33 cellular contexts compared by ENCODE assay signal in the genomic region with DNA sequence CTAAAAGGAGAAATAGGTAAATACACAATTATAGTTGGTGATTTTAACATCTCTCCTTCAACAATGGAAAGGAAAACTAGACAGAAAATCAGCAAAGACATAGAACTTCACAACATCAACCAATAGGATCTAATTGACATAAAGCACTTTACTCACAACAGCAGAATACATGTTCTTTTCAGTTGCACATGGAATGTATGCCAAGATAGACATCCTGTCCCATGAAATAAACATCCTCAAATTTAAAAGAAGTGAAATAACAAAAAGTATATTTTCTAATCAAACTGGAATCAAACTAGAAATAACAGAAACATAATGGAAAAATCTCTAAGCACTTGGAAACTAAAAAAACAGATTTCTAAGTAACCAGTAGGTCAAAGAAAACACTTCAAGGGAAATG.
"Had no signal": no experiment of that assay in that cellular context is flagged by ENCODE, and none has a peak within 500 bp of the region (broad histone marks: within the 10 kb centered on the region; RNA-seq: fewer than 3 reads in every experiment).

No MANE protein-coding gene starts in this region.

- H3K27me3 ChIP-seq: breast epithelium, dorsolateral prefrontal cortex, gastroesophageal sphincter, hepatocyte, sigmoid colon had no signal

- ATAC-seq: activated T-cell treated with anti-CD3 and anti-CD28 coated beads, Interleukin-2, amount 50 U/mL, for 72 hours; gastroesophageal sphincter; mucosa of descending colon; natural killer cell treated with Interleukin-12 subunit alpha and Interleukin-12 subunit beta and Interleukin-15 and Interleukin-18, amount 100 ng/mL, for 72 hours had no signal

- H3K4me1 Mint-ChIP-seq: central memory CD8-positive, alpha-beta T cell had no signal

- H3K36me3 ChIP-seq: breast epithelium, gastroesophageal sphincter, sigmoid colon, thoracic aorta had no signal

- H3K27ac ChIP-seq: breast epithelium, dorsolateral prefrontal cortex, gastroesophageal sphincter, hepatocyte, left ventricle myocardium inferior, sigmoid colon, thoracic aorta had no signal

- H2AFZ ChIP-seq: hepatocyte had no signal

- H3K4me3 ChIP-seq: breast epithelium, gastroesophageal sphincter, hepatocyte, lung, mucosa of descending colon, sigmoid colon, smooth muscle cell, thoracic aorta had no signal

- DNase-seq: activated CD4-positive, alpha-beta T cell treated with anti-CD3 and anti-CD28 coated beads, Interleukin-2, amount 50 U/mL, for 1 hour; activated CD4-positive, CD25-positive, alpha-beta regulatory T cell treated with anti-CD3 and anti-CD28 coated beads, Interleukin-2, amount 50 U/mL, for 72 hours; activated effector memory CD4-positive, alpha-beta T cell treated with anti-CD3 and anti-CD28 coated beads, Interleukin-2, amount 50 U/mL, for 16 hours; activated naive CD4-positive, alpha-beta T cell treated with anti-CD3 and anti-CD28 coated beads for 36 hours; activated naive CD8-positive, alpha-beta T cell treated with anti-CD3 and anti-CD28 coated beads, Interleukin-2, amount 10 ng/mL, durations not matched to agents 7 days and 5 days; activated T-cell treated with anti-CD3 and anti-CD28 coated beads for 4 hours; activated T-cell treated with anti-CD3 and anti-CD28 coated beads, Interleukin-2, amount 50 U/mL, for 72 hours; amygdala; dorsolateral prefrontal cortex; effector memory CD4-positive, alpha-beta T cell; erythroblast; islet precursor cell; left ventricle myocardium inferior; mucosa of descending colon; retina; sigmoid colon; stimulated activated CD4-positive, alpha-beta T cell treated with anti-CD3 and anti-CD28 coated beads, Interleukin-1b, Interleukin-23, amount 100 ng/mL, for 48 hours; stimulated activated CD4-positive, alpha-beta T cell treated with anti-CD3 and anti-CD28 coated beads, Interleukin-4, amount 100 ng/mL, for 4 hours; stimulated activated CD8-positive, alpha-beta memory T cell treated with anti-CD3 and anti-CD28 coated beads, Interleukin-4, amount 100 ng/mL, for 48 hours; stimulated activated naive CD4-positive, alpha-beta T cell; T-helper 9 cell; trophoblast cell had no signal

- H3K79me2 ChIP-seq: hepatocyte had no signal

- H3K4me2 ChIP-seq: hepatocyte, smooth muscle cell had no signal

- H3K27me3 Mint-ChIP-seq: activated naive CD8-positive, alpha-beta T cell treated with anti-CD3 and anti-CD28 coated beads, Interleukin-2, amount 10 ng/mL, durations not matched to agents 7 days and 5 days; central memory CD8-positive, alpha-beta T cell; natural killer cell treated with Interleukin-12 subunit alpha and Interleukin-12 subunit beta and Interleukin-15 and Interleukin-18, amount 100 ng/mL, for 72 hours; progenitor cell of endocrine pancreas had no signal

- H3K4me1 ChIP-seq: breast epithelium, gastroesophageal sphincter, left ventricle myocardium inferior, sigmoid colon had no signal

- H3K27ac Mint-ChIP-seq: activated naive CD4-positive, alpha-beta T cell treated with anti-CD3 and anti-CD28 coated beads for 36 hours; activated naive CD8-positive, alpha-beta T cell treated with anti-CD3 and anti-CD28 coated beads, Interleukin-2, amount 10 ng/mL, durations not matched to agents 7 days and 5 days; activated T-cell treated with anti-CD3 and anti-CD28 coated beads, Interleukin-2, amount 50 U/mL, for 72 hours; natural killer cell treated with Interleukin-12 subunit alpha and Interleukin-12 subunit beta and Interleukin-15 and Interleukin-18, amount 100 ng/mL, for 72 hours; progenitor cell of endocrine pancreas had no signal

- H3K9me3 ChIP-seq: gastroesophageal sphincter, mucosa of descending colon, sigmoid colon, thoracic aorta had no signal

- FAIRE-seq: colon, urothelium cell line had no signal

- H3K4me3 Mint-ChIP-seq: activated naive CD4-positive, alpha-beta T cell treated with anti-CD3 and anti-CD28 coated beads for 36 hours; activated naive CD8-positive, alpha-beta T cell treated with anti-CD3 and anti-CD28 coated beads, Interleukin-2, amount 10 ng/mL, durations not matched to agents 7 days and 5 days; activated T-cell treated with anti-CD3 and anti-CD28 coated beads, Interleukin-2, amount 50 U/mL, for 72 hours; central memory CD8-positive, alpha-beta T cell; natural killer cell treated with Interleukin-12 subunit alpha and Interleukin-12 subunit beta and Interleukin-15 and Interleukin-18, amount 100 ng/mL, for 72 hours had no signal
